In genomic region chr20:31604567-31605030, GRCh38 we compare ENCODE assay signal across 8 cellular contexts. TPM values are rescaled to one million over a fixed set of nuclear protein-coding genes. Genes with fewer than 3 reads are reported as not detected.
A peak's percentile ranks its signal among the peaks of the same experiment; 100 is the strongest.
DNase-seq lines count a peak whose midpoint lies in the region; ATAC-seq and TF ChIP-seq lines count a peak whose summit lies in the region.

No MANE protein-coding gene starts in this region.

- H3K4me3 Mint-ChIP-seq in CD14-positive monocyte (peak overlapping the region; percentile 95 to 97), nephron progenitor cell (peak overlapping the region; percentile 96)

- H3K27ac ChIP-seq in dorsolateral prefrontal cortex, result peak overlapping the region in 57 of 59 donors; percentile 42 to 95 (median 83)

- H3K4me3 ChIP-seq in MG63 (peak overlapping the region; percentile 69), dorsolateral prefrontal cortex (peak overlapping the region; percentile 44 to 89 (median 76))

- no peaks in the 10 kb centered on the region for H3K9me3 ChIP-seq in MG63

- TF ChIP-seq CTCF in CD14-positive monocyte (IDR thresholded peaks at IDR 0.05), result no peak
- peak in 1 of 56 donors; percentile 3 for TF ChIP-seq CTCF in dorsolateral prefrontal cortex (IDR thresholded peaks at IDR 0.05 in 54 of 56, conservative IDR thresholded peaks at IDR 0.05 in 2 of 56; ENCODE audit: low read depth in 1 of 56, partially characterized antibody in 56 of 56)
- TF ChIP-seq CTCF in nephron progenitor cell (IDR thresholded peaks at IDR 0.05), result no peak
- no peak for TF ChIP-seq CTCF in GM13976 (IDR thresholded peaks at IDR 0.05; ENCODE audit: borderline replicate concordance, control extremely low read depth, extremely low read depth, insufficient read depth, missing control alignments)

- no peaks in the 10 kb centered on the region for H3K27me3 ChIP-seq in MG63
- no peaks in the 10 kb centered on the region for H3K27me3 ChIP-seq in dorsolateral prefrontal cortex

- peaks cover 46% of the 10 kb centered on the region for H3K4me1 Mint-ChIP-seq in CD14-positive monocyte
- peaks cover 39% of the 10 kb centered on the region for H3K4me1 Mint-ChIP-seq in nephron progenitor cell

- H3K36me3 Mint-ChIP-seq in CD14-positive monocyte (peaks cover 4 to 5% of the 10 kb centered on the region in 2 donors), nephron progenitor cell (ENCODE audit: low read depth) (peaks cover 6% of the 10 kb centered on the region)

- intact Hi-C loops in CD14-positive monocyte (cut with micrococcal nuclease), result loop anchor here (2.0 to 10.0 kb wide), 2 partner anchors 32 to 510 kb away; no protein-coding TSS in a partner anchor
- intact Hi-C loops in dorsolateral prefrontal cortex (cut with DNase I), result loop anchor here (1.0 to 2.0 kb wide), 2 partner anchors 31 to 32 kb away; no protein-coding TSS in a partner anchor

- peak overlapping the region; percentile 83 to 95 (median 90) for H3K27ac Mint-ChIP-seq in CD14-positive monocyte
- peak overlapping the region; percentile 100 for H3K27ac Mint-ChIP-seq in nephron progenitor cell

- H3K9me3 Mint-ChIP-seq in CD14-positive monocyte (peaks cover 0 to 11% (median 2%) of the 10 kb centered on the region in 7 donors), nephron progenitor cell (peaks cover 5% of the 10 kb centered on the region)

- DNase-seq in CD14-positive monocyte (ENCODE audit: low spot score) (no peak), MG63 (no peak), dorsolateral prefrontal cortex (no peak), nephron progenitor cell (no peak), DMS153 (lab: John Stamatoyannopoulos, UW) (no peak), GM13976 (ENCODE audit: low spot score) (no peak), RKO (ENCODE audit: low spot score) (no peak)

- H3K27me3 Mint-ChIP-seq in CD14-positive monocyte (ENCODE audit: low read depth in 3 of 3) (peaks cover 26 to 50% (median 32%) of the 10 kb centered on the region in 3 donors), nephron progenitor cell (ENCODE audit: low read depth, poor library complexity) (peaks cover 3% of the 10 kb centered on the region)

- in situ Hi-C loops in GM13976 (cut with MboI; ENCODE audit: low sequenced_read_pairs, unreplicated experiment), result no loop called here

- no peak for ATAC-seq in HG02798 (IDR thresholded peaks at IDR 0.05; ENCODE audit: poor library complexity, unreplicated experiment)

- H3K36me3 ChIP-seq in MG63, result peaks cover 18% of the 10 kb centered on the region

RNA-seq across cellular contexts. Expression of gene ID1, which starts 0.5 kb away (rescaled TPM):
- 10 to 100 TPM in 1 of 2 donors, 1 to 10 TPM in 1; 3.9 to 12.5 TPM for polyA plus RNA-seq in CD14-positive monocyte
- 363 and 396 TPM in 2 replicates for total RNA-seq in MG63 (2014; rRNA removed; shearing (Covaris generic); ENCODE audit: low replicate concordance)
- total RNA-seq in dorsolateral prefrontal cortex, result 100 to 1,000 TPM in 1 of 120 experiments, 10 to 100 TPM in 117, 1 to 10 TPM in 2; 8.0 to 102 (median 36.9) TPM

RNA-seq across cellular contexts. Expression of gene COX4I2, which starts 33.1 kb away (rescaled TPM):
- not detected for polyA plus RNA-seq in CD14-positive monocyte
- not detected in 2 replicates for total RNA-seq in MG63 (2014; rRNA removed; shearing (Covaris generic); ENCODE audit: low replicate concordance)
- 1 to 10 TPM in 73 of 120 experiments, under 1 TPM in 16, not detected in 31; 0.66 to 5.5 (median 1.8) TPM for total RNA-seq in dorsolateral prefrontal cortex
